12 cellular contexts compared by ENCODE assay signal in genomic region chr5:38780950-38781349, GRCh38.
A peak's percentile ranks its signal among the peaks of the same experiment; 100 is the strongest.
DNase-seq lines count a peak whose midpoint lies in the region; ATAC-seq, FAIRE-seq and TF ChIP-seq lines count a peak whose summit lies in the region.
"Had no signal": no experiment of that assay in that cellular context is flagged by ENCODE, and none has a peak within 500 bp of the region (broad histone marks: within the 10 kb centered on the region; RNA-seq: fewer than 3 reads in every experiment).

No MANE protein-coding gene starts in this region.

- peaks cover 25% of the 10 kb centered on the region for H3K4me1 ChIP-seq in astrocyte (ENCODE audit: insufficient read depth, low read length)
- H3K4me1 ChIP-seq in transverse colon, result peaks cover 0 to 15% (median 5%) of the 10 kb centered on the region in 4 donors
- H3K4me1 ChIP-seq: HAP-1 had no signal

- H3K9ac ChIP-seq in astrocyte (ENCODE audit: low read length), result no peak overlapping the region
- H3K9ac ChIP-seq: BLaER1 treated with 17β-estradiol and CSF1 and Interleukin-3, amounts not matched to agents 10 nM and 100 nM had no signal

- H3K27ac ChIP-seq in astrocyte (ENCODE audit: low read depth, low read length), result no peak overlapping the region
- H3K27ac ChIP-seq in transverse colon, result no peak overlapping the region
- H3K27ac ChIP-seq: BLaER1 treated with 17β-estradiol and CSF1 and Interleukin-3, amounts not matched to agents 10 nM and 100 nM had no signal

- no peak overlapping the region for H3K27ac Mint-ChIP-seq in astrocyte (ENCODE audit: unreplicated experiment)
- H3K27ac Mint-ChIP-seq: mesothelial cell of epicardium had no signal

- WGBS in transverse colon (ENCODE audit: low coverage in 1 of 2), 2 donors, result 59 to 64% methylated on average over 2 of the region's 2 CpGs

- no peak for TF ChIP-seq EP300 in transverse colon (IDR thresholded peaks at IDR 0.05; ENCODE audit: low read depth)

- no peaks in the 10 kb centered on the region for H3K9me3 ChIP-seq in astrocyte (ENCODE audit: insufficient read depth, low read depth, low read length)
- no peaks in the 10 kb centered on the region for H3K9me3 ChIP-seq in transverse colon
- H3K9me3 ChIP-seq: HAP-1 had no signal

- TF ChIP-seq POLR2A in transverse colon (IDR thresholded peaks at IDR 0.05), result no peak

- H3K27me3 ChIP-seq in astrocyte (ENCODE audit: insufficient read depth, low read length), result no peaks in the 10 kb centered on the region
- H3K27me3 ChIP-seq in transverse colon, result no peaks in the 10 kb centered on the region
- H3K27me3 ChIP-seq in H7 (ENCODE audit: control insufficient read depth, insufficient read depth, low read length), result no peaks in the 10 kb centered on the region

- H3K27me3 Mint-ChIP-seq in astrocyte (ENCODE audit: low read depth, unreplicated experiment), result peaks cover under 1% of the 10 kb centered on the region

- H3K4me2 ChIP-seq in astrocyte (ENCODE audit: low read length), result no peak overlapping the region

- no peak overlapping the region for H2AFZ ChIP-seq in astrocyte (ENCODE audit: low read depth, low read length)

- no peak for FAIRE-seq in astrocyte (lab: Jason Lieb, UNC)

- TF ChIP-seq CTCF in astrocyte (IDR thresholded peaks at IDR 0.05; ENCODE audit: insufficient read depth, low read depth, low read length) (peak; percentile 3), transverse colon (IDR thresholded peaks at IDR 0.05) (peak in 3 of 5 experiments; percentile 5 to 24 (median 6))

- peaks cover 8% of the 10 kb centered on the region for H3K9me3 Mint-ChIP-seq in astrocyte (ENCODE audit: unreplicated experiment)

- DNase-seq in NCI-H510A treated with DMSO at 0.1 percent for 48 hours (lab: John Stamatoyannopoulos, UW), result peak; percentile 26
- DNase-seq in NCI-H510A (lab: John Stamatoyannopoulos, UW), result no peak
- peak; percentile 75 for DNase-seq in astrocyte (ENCODE audit: low read depth)
- peak in 34 of 51 donors; percentile 7 to 75 (median 41) for DNase-seq in hypothalamus (lab: John Stamatoyannopoulos, UW)
- DNase-seq in transverse colon, result peak; percentile 42
- DNase-seq in H7, result no peak
- no peak for DNase-seq in activated CD8-positive, alpha-beta memory T cell treated with anti-CD3 and anti-CD28 coated beads for 24 hours
- DNase-seq: NCI-H187 treated with DMSO at 0.1 percent for 48 hours had no signal

- H3K4me3 ChIP-seq in astrocyte (ENCODE audit: insufficient read depth, low read depth, low read length) (no peak overlapping the region), transverse colon (no peak overlapping the region), H7 (ENCODE audit: insufficient read depth, low read depth, low read length) (no peak overlapping the region)
- H3K4me3 ChIP-seq: BLaER1 treated with 17β-estradiol and CSF1 and Interleukin-3, amounts not matched to agents 10 nM and 100 nM; HAP-1 had no signal

- H3K36me3 Mint-ChIP-seq in astrocyte (ENCODE audit: low read depth, unreplicated experiment), result no peaks in the 10 kb centered on the region

- in situ Hi-C loops in transverse colon (cut with MboI; ENCODE audit: low pct_ligation_motif_present in 1 of 4, low pct_unique_long_range_greater_than_20kb in 1 of 4, low sequenced_read_pairs in 3 of 4), result no loop called here

- H3K4me3 Mint-ChIP-seq in astrocyte (ENCODE audit: unreplicated experiment), result no peak overlapping the region
- H3K4me3 Mint-ChIP-seq: mesothelial cell of epicardium had no signal

- no peaks in the 10 kb centered on the region for H3K79me2 ChIP-seq in astrocyte (ENCODE audit: insufficient read depth, low read length)

- ATAC-seq in GM19328 (IDR thresholded peaks at IDR 0.05; ENCODE audit: unreplicated experiment), result no peak

- H4K20me1 ChIP-seq in astrocyte (ENCODE audit: insufficient read depth, low read length), result no peaks in the 10 kb centered on the region
- H4K20me1 ChIP-seq: BLaER1 treated with 17β-estradiol and CSF1 and Interleukin-3, amounts not matched to agents 10 nM and 100 nM had no signal

- intact Hi-C loops in transverse colon (cut with DNase I; ENCODE audit: low total_unique reads), result no loop called here

- no peaks in the 10 kb centered on the region for H3K36me3 ChIP-seq in astrocyte (ENCODE audit: insufficient read depth, low read length)
- no peaks in the 10 kb centered on the region for H3K36me3 ChIP-seq in transverse colon
- no peaks in the 10 kb centered on the region for H3K36me3 ChIP-seq in H7 (replicated peaks; ENCODE audit: control insufficient read depth, insufficient read depth, low read length)
- H3K36me3 ChIP-seq: BLaER1 treated with 17β-estradiol and CSF1 and Interleukin-3, amounts not matched to agents 10 nM and 100 nM; HAP-1 had no signal

- H3K4me1 Mint-ChIP-seq in astrocyte (ENCODE audit: low read depth, unreplicated experiment), result peaks cover 14% of the 10 kb centered on the region

Comparison
In these comparisons a context has a peak if more than half of its experiments do, and no peak if none do; other contexts are left out.
1. DNase-seq: peak in NCI-H510A treated with DMSO at 0.1 percent for 48 hours (single experiment), astrocyte (single experiment), hypothalamus (34 of 51) and transverse colon (single experiment); none in NCI-H510A (single experiment), H7 (single experiment) and activated CD8-positive, alpha-beta memory T cell treated with anti-CD3 and anti-CD28 coated beads for 24 hours (single experiment).